20 cellular contexts compared by ENCODE assay signal in the genomic region with DNA sequence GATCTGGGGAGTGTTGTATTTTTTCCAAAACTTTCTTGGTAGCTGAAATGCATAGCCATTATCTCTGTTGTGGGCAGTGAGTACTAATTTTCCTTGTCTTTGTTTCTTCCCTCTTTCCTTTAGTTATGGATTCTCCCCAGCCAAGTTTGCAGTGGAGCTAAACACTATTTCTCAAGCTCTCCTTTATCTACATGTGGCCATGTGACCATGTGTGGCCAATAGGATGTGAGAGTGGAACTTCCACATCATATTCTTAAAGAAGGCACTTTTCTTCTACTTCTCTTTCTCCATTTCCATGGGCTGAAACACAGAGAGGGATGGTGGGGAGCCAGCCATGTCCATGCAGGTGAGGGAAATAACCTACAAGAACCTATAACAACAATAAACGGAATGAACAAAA.
"Had no signal": no experiment of that assay in that cellular context is flagged by ENCODE, and none has a peak within 500 bp of the region (broad histone marks: within the 10 kb centered on the region; RNA-seq: fewer than 3 reads in every experiment).

No MANE protein-coding gene starts in this region.

- H3K4me1 ChIP-seq: Peyer's patch, SJCRH30 had no signal

- H3K36me3 ChIP-seq: Peyer's patch, SJCRH30 had no signal

- ATAC-seq: Right ventricle myocardium inferior, SK-N-SH treated with all-trans-retinoic acid at 6 μM for 48 hours, T-helper 17 cell had no signal

- H3K4me2 ChIP-seq: KMS-11, PC-9 had no signal

- H3K27ac ChIP-seq: KMS-11, PC-9, Peyer's patch, SJCRH30 had no signal

- H3K9me3 ChIP-seq: Peyer's patch, SJCRH30 had no signal

- H2AFZ ChIP-seq: PC-9 had no signal

- H3K4me3 ChIP-seq: PC-9, Peyer's patch, SJCRH30 had no signal

- H3K27me3 ChIP-seq: Peyer's patch, SJCRH30 had no signal

- DNase-seq: Kasumi-1, MM.1S, NCI-H1092 treated with DMSO at 0.1 percent for 48 hours, NCI-H1436 treated with DMSO at 0.1 percent for 48 hours, NCI-H1694, NCI-H187 treated with DMSO at 0.1 percent for 48 hours, NCI-H2029 treated with DMSO at 0.1 percent for 48 hours, NCI-H2227 treated with DMSO at 0.1 percent for 48 hours, NCI-H524, NCI-H526 treated with DMSO at 0.1 percent for 48 hours, NCI-H748 treated with DMSO at 0.1 percent for 48 hours, PC-9, Peyer's patch, SHP77 treated with DMSO at 0.1 percent for 48 hours, SJCRH30, T-helper 1 cell, T-helper 17 cell had no signal

- H3K9ac ChIP-seq: KMS-11 had no signal
